In genomic region chr1:27872059-27872801, GRCh38 we compare ENCODE assay signal across 8 cellular contexts. TPM values are rescaled to one million over a fixed set of nuclear protein-coding genes. Genes with fewer than 3 reads are reported as not detected.
DNase-seq lines count a peak whose midpoint lies in the region; ATAC-seq and TF ChIP-seq lines count a peak whose summit lies in the region.

THEMIS2 (plus strand) TSS chr1:27872544; CDS start chr1:27872572, 28 bp downstream.

- TF ChIP-seq CTCF in cardiac muscle cell (IDR thresholded peaks at IDR 0.05; ENCODE audit: low read depth, low read length) (no peak), parathyroid adenoma (IDR thresholded peaks at IDR 0.05) (no peak), tibial artery (IDR thresholded peaks at IDR 0.05) (no peak)

- peak within 1 kb of the TSS; percentile 62 for H3K4me2 ChIP-seq in parathyroid adenoma (ENCODE audit: low read length)

- peak within 1 kb of the TSS; percentile 83 to 96 for H3K4me3 ChIP-seq in CD4-positive, alpha-beta memory T cell (ENCODE audit: low read length in 2 of 2)
- H3K4me3 ChIP-seq in cardiac muscle cell, result peak within 1 kb of the TSS; percentile 37
- peak within 1 kb of the TSS; percentile 54 for H3K4me3 ChIP-seq in parathyroid adenoma (ENCODE audit: low read depth, low read length)
- H3K4me3 ChIP-seq in tibial artery, result peak within 1 kb of the TSS; percentile 53 to 62

- H3K27me3 Mint-ChIP-seq in CD4-positive, alpha-beta memory T cell, result no peaks in the 10 kb centered on the region
- H3K27me3 Mint-ChIP-seq in activated naive CD4-positive, alpha-beta T cell treated with anti-CD3 and anti-CD28 coated beads, Interleukin-2, amount 50 U/mL, for 24 hours, result no peaks in the 10 kb centered on the region

- peak; percentile 67 to 77 (median 68) for DNase-seq in CD4-positive, alpha-beta memory T cell
- DNase-seq in SKM-1 (lab: John Stamatoyannopoulos, UW; ENCODE audit: unreplicated experiment) (peak; percentile 36), cardiac muscle cell (ENCODE audit: low read depth in 1 of 2, low spot score in 1 of 2) (peak; percentile 52 to 83), tibial artery (peak in 1 of 2 donors; percentile 78), NCI-H1694 (lab: John Stamatoyannopoulos, UW) (no peak)

- H2AFZ ChIP-seq in parathyroid adenoma, result peak within 1 kb of the TSS; percentile 82

- H3K9ac ChIP-seq in parathyroid adenoma, result no peak within 1 kb of the TSS

- H3K27me3 ChIP-seq in CD4-positive, alpha-beta memory T cell (ENCODE audit: insufficient read depth, low read length), result no peaks in the 10 kb centered on the region
- H3K27me3 ChIP-seq in cardiac muscle cell (peaks cover 9% of the 10 kb centered on the region), parathyroid adenoma (ENCODE audit: control insufficient read depth, insufficient read depth, low read length) (no peaks in the 10 kb centered on the region), tibial artery (peaks cover 0 to 5% of the 10 kb centered on the region in 2 donors)

- peaks cover 0 to 2% (median 0%) of the 10 kb centered on the region in 8 donors for H3K9me3 Mint-ChIP-seq in CD4-positive, alpha-beta memory T cell
- H3K9me3 Mint-ChIP-seq in activated naive CD4-positive, alpha-beta T cell treated with anti-CD3 and anti-CD28 coated beads, Interleukin-2, amount 50 U/mL, for 24 hours, result no peaks in the 10 kb centered on the region

- peak; percentile 29 for ATAC-seq in HG02610 (IDR thresholded peaks at IDR 0.05; ENCODE audit: unreplicated experiment)

- CTCF ChIA-PET in CD4-positive, alpha-beta memory T cell (lab: Charles Lee; ENCODE audit: partially characterized antibody), result no interaction called here

- peaks cover 25 to 69% (median 43%) of the 10 kb centered on the region in 4 donors for H3K4me1 Mint-ChIP-seq in CD4-positive, alpha-beta memory T cell
- peaks cover 61% of the 10 kb centered on the region for H3K4me1 Mint-ChIP-seq in activated naive CD4-positive, alpha-beta T cell treated with anti-CD3 and anti-CD28 coated beads, Interleukin-2, amount 50 U/mL, for 24 hours

- peak within 1 kb of the TSS; percentile 95 to 99 (median 97) for H3K4me3 Mint-ChIP-seq in CD4-positive, alpha-beta memory T cell
- H3K4me3 Mint-ChIP-seq in activated naive CD4-positive, alpha-beta T cell treated with anti-CD3 and anti-CD28 coated beads, Interleukin-2, amount 50 U/mL, for 24 hours, result peak within 1 kb of the TSS; percentile 98

- H3K27ac Mint-ChIP-seq in CD4-positive, alpha-beta memory T cell, result peak within 1 kb of the TSS; percentile 76 to 96 (median 93)
- H3K27ac Mint-ChIP-seq in activated naive CD4-positive, alpha-beta T cell treated with anti-CD3 and anti-CD28 coated beads, Interleukin-2, amount 50 U/mL, for 24 hours, result peak within 1 kb of the TSS; percentile 94

- peak within 1 kb of the TSS; percentile 53 for H3K27ac ChIP-seq in CD4-positive, alpha-beta memory T cell (ENCODE audit: low read depth, low read length)
- H3K27ac ChIP-seq in cardiac muscle cell, result no peak within 1 kb of the TSS
- peak within 1 kb of the TSS; percentile 57 for H3K27ac ChIP-seq in parathyroid adenoma
- H3K27ac ChIP-seq in tibial artery, result peak within 1 kb of the TSS; percentile 38 to 56

- H3K36me3 ChIP-seq in CD4-positive, alpha-beta memory T cell (ENCODE audit: insufficient read depth, low read length), result peaks cover 8% of the 10 kb centered on the region
- no peaks in the 10 kb centered on the region for H3K36me3 ChIP-seq in cardiac muscle cell
- no peaks in the 10 kb centered on the region for H3K36me3 ChIP-seq in parathyroid adenoma (ENCODE audit: control insufficient read depth, insufficient read depth, low read length)
- H3K36me3 ChIP-seq in tibial artery, result no peaks in the 10 kb centered on the region

- H3K79me2 ChIP-seq in parathyroid adenoma, result no peaks in the 10 kb centered on the region

- H3K36me3 Mint-ChIP-seq in CD4-positive, alpha-beta memory T cell, result peaks cover 4 to 17% of the 10 kb centered on the region in 2 donors
- H3K36me3 Mint-ChIP-seq in activated naive CD4-positive, alpha-beta T cell treated with anti-CD3 and anti-CD28 coated beads, Interleukin-2, amount 50 U/mL, for 24 hours, result peaks cover 4% of the 10 kb centered on the region

- no peaks in the 10 kb centered on the region for H3K9me3 ChIP-seq in CD4-positive, alpha-beta memory T cell (ENCODE audit: control insufficient read depth in 1 of 2, low read length in 2 of 2)
- H3K9me3 ChIP-seq in cardiac muscle cell (ENCODE audit: low read depth) (no peaks in the 10 kb centered on the region), parathyroid adenoma (ENCODE audit: control insufficient read depth, low read length) (no peaks in the 10 kb centered on the region), tibial artery (no peaks in the 10 kb centered on the region)

- POLR2A ChIA-PET in CD4-positive, alpha-beta memory T cell (lab: Charles Lee; ENCODE audit: partially characterized antibody), result interaction anchor here (1.0 to 2.0 kb wide), 7 partner anchors 14 to 216 kb away, joined by 3 to 17 read pairs (median 4); partner anchors contain the start of genes EYA3, STX12 and XKR8

- intact Hi-C loops in CD4-positive, alpha-beta memory T cell (cut with micrococcal nuclease), result loop anchor here (2.0 kb wide), 1 partner anchor 15 kb away; no protein-coding TSS in a partner anchor
- intact Hi-C loops in tibial artery (cut with DNase I; ENCODE audit: low total_unique reads), result no loop called here

- peaks cover 65% of the 10 kb centered on the region for H3K4me1 ChIP-seq in CD4-positive, alpha-beta memory T cell (ENCODE audit: insufficient read depth, low read length)
- no peaks in the 10 kb centered on the region for H3K4me1 ChIP-seq in cardiac muscle cell (ENCODE audit: low read depth)
- no peaks in the 10 kb centered on the region for H3K4me1 ChIP-seq in parathyroid adenoma
- peaks cover 0 to 14% (median 11%) of the 10 kb centered on the region in 4 donors for H3K4me1 ChIP-seq in tibial artery

RNA-seq across cellular contexts. Expression of gene THEMIS2, which starts in this region (rescaled TPM):
- 10 to 100 TPM; 60.5 to 64.8 TPM for total RNA-seq in CD4-positive, alpha-beta memory T cell
- 10 to 100 TPM; 39.3 to 68.5 TPM for polyA plus RNA-seq in CD4-positive, alpha-beta memory T cell
- total RNA-seq in cardiac muscle cell, result 0.92 and 3.1 TPM in 2 replicates
- 0.62 and 1.7 TPM in 2 replicates for polyA plus RNA-seq in cardiac muscle cell

Comparison
In these comparisons a context has a peak if more than half of its experiments do, and no peak if none do; other contexts are left out.
1. RNA of gene THEMIS2 (total RNA-seq): 60.5 to 64.8 TPM in CD4-positive, alpha-beta memory T cell; 0.92 to 3.1 TPM in cardiac muscle cell; every median in the first group is over 10 times any median in the second.
2. RNA of gene THEMIS2 (polyA plus RNA-seq): 39.3 to 68.5 TPM in CD4-positive, alpha-beta memory T cell; 0.62 to 1.7 TPM in cardiac muscle cell; every median in the first group is over 10 times any median in the second.
3. H3K4me3 ChIP-seq: peak in every context shown above with its lines; median percentile 90 in CD4-positive, alpha-beta memory T cell; 58 in tibial artery; 54 in parathyroid adenoma; 37 in cardiac muscle cell.